8 cellular contexts compared by ENCODE assay signal in the genomic region with DNA sequence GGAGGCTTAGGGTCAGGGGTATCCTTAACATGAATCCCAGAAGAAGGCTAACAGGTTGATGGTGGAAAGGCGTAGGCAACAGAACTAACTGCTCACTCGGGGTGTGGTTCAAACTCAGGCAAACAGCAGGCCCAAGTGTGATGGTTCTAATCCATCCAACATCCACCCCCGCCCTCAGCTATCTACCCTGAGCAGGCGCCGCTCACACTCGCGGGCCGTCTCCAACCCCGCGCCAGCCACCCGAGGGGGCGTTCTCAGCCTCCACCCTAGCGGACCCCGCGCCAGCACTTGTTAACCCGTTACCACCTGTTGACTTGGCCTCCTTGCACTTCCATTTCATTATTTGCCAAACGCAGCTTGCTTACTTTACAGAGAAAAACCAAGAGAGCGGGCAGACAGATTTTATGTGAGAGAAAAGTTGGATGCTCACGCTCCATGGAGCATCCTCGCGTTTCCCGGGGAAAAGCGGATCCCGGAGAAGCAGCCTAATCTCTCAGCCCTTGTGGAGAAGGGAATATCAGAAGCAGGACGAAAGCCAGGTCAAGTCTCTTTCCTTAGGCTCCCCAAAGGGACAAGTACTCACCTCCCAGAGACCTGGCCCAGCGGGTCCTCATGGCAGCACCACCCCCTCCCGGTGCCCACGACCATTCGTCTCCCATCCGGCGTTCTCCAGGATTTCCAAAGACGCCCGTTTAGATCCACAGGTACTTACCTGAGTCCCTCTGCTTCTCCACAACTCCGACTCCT. TPM values are rescaled to one million over a fixed set of nuclear protein-coding genes. Genes with fewer than 3 reads are reported as not detected.
DNase-seq lines count a peak whose midpoint lies in the region; ATAC-seq and TF ChIP-seq lines count a peak whose summit lies in the region.

No MANE protein-coding gene starts in this region.

- intact Hi-C loops in activated T-helper 1 cell treated with anti-CD3 and anti-CD28 coated beads, Interleukin-12 subunit alpha, Interleukin-12 subunit beta, Interleukin-2, Interleukin-4 antibody, amounts not matched to agents 30 ng/mL and 10 ng/mL and 1 ng/mL, durations not matched to agents 14 hours and 24 hours and 36 hours (cut with micrococcal nuclease) = loop anchor here (2.0 to 5.0 kb wide), 3 partner anchors 63 to 724 kb away; partner anchors contain the start of gene TIGD2
- intact Hi-C loops in left ventricle myocardium inferior (cut with micrococcal nuclease) = no loop called here

- H3K4me1 Mint-ChIP-seq in activated T-helper 1 cell treated with anti-CD3 and anti-CD28 coated beads, Interleukin-12 subunit alpha, Interleukin-12 subunit beta, Interleukin-2, Interleukin-4 antibody, amounts not matched to agents 30 ng/mL and 10 ng/mL and 1 ng/mL, durations not matched to agents 14 hours and 24 hours and 36 hours (ENCODE audit: low read depth) = peaks cover 33% of the 10 kb centered on the region

- H3K27me3 ChIP-seq in left ventricle myocardium inferior (ENCODE audit: low read depth) = peaks cover 61% of the 10 kb centered on the region

- no peak for ATAC-seq in HG02840 (IDR thresholded peaks at IDR 0.05; ENCODE audit: low FRiP score, unreplicated experiment)

- DNase-seq in NCI-H2171 treated with DMSO at 0.1 percent for 48 hours (lab: John Stamatoyannopoulos, UW) = peak; percentile 2
- no peak for DNase-seq in NCI-H2171 (lab: John Stamatoyannopoulos, UW)
- DNase-seq in activated T-helper 1 cell treated with anti-CD3 and anti-CD28 coated beads, Interleukin-12 subunit alpha, Interleukin-12 subunit beta, Interleukin-2, Interleukin-4 antibody, amounts not matched to agents 30 ng/mL and 10 ng/mL and 1 ng/mL, durations not matched to agents 14 hours and 24 hours and 36 hours (ENCODE audit: low spot score) = no peak
- DNase-seq in left ventricle myocardium inferior = no peak
- no peak for DNase-seq in retinal pigment epithelial cell (ENCODE audit: low read depth)
- no peak for DNase-seq in activated effector memory CD4-positive, alpha-beta T cell treated with anti-CD3 and anti-CD28 coated beads, Interleukin-2, amount 50 U/mL, for 16 hours
- DNase-seq in activated gamma-delta T cell (lab: John Stamatoyannopoulos, UW) = no peak

- H3K36me3 ChIP-seq in left ventricle myocardium inferior = no peaks in the 10 kb centered on the region

- H3K4me3 ChIP-seq in left ventricle myocardium inferior (peak overlapping the region; percentile 76), retinal pigment epithelial cell (ENCODE audit: low read length) (peak overlapping the region; percentile 85)

- no peaks in the 10 kb centered on the region for H3K9me3 Mint-ChIP-seq in activated T-helper 1 cell treated with anti-CD3 and anti-CD28 coated beads, Interleukin-12 subunit alpha, Interleukin-12 subunit beta, Interleukin-2, Interleukin-4 antibody, amounts not matched to agents 30 ng/mL and 10 ng/mL and 1 ng/mL, durations not matched to agents 14 hours and 24 hours and 36 hours

- H3K4me3 Mint-ChIP-seq in activated T-helper 1 cell treated with anti-CD3 and anti-CD28 coated beads, Interleukin-12 subunit alpha, Interleukin-12 subunit beta, Interleukin-2, Interleukin-4 antibody, amounts not matched to agents 30 ng/mL and 10 ng/mL and 1 ng/mL, durations not matched to agents 14 hours and 24 hours and 36 hours = peak overlapping the region; percentile 80

- no peak overlapping the region for H3K27ac ChIP-seq in left ventricle myocardium inferior (replicated peaks)

- TF ChIP-seq CTCF in left ventricle myocardium inferior (IDR thresholded peaks at IDR 0.05; ENCODE audit: borderline replicate concordance) (no peak), retinal pigment epithelial cell (conservative IDR thresholded peaks at IDR 0.05; ENCODE audit: low read depth, low read length) (no peak)

- peaks cover 20% of the 10 kb centered on the region for H3K4me1 ChIP-seq in left ventricle myocardium inferior

- H3K36me3 Mint-ChIP-seq in activated T-helper 1 cell treated with anti-CD3 and anti-CD28 coated beads, Interleukin-12 subunit alpha, Interleukin-12 subunit beta, Interleukin-2, Interleukin-4 antibody, amounts not matched to agents 30 ng/mL and 10 ng/mL and 1 ng/mL, durations not matched to agents 14 hours and 24 hours and 36 hours (ENCODE audit: low read depth) = peaks cover 7% of the 10 kb centered on the region

- no peak overlapping the region for H3K27ac Mint-ChIP-seq in activated T-helper 1 cell treated with anti-CD3 and anti-CD28 coated beads, Interleukin-12 subunit alpha, Interleukin-12 subunit beta, Interleukin-2, Interleukin-4 antibody, amounts not matched to agents 30 ng/mL and 10 ng/mL and 1 ng/mL, durations not matched to agents 14 hours and 24 hours and 36 hours

- no peaks in the 10 kb centered on the region for H3K9me3 ChIP-seq in left ventricle myocardium inferior (replicated peaks)

- peaks cover 63% of the 10 kb centered on the region for H3K27me3 Mint-ChIP-seq in activated T-helper 1 cell treated with anti-CD3 and anti-CD28 coated beads, Interleukin-12 subunit alpha, Interleukin-12 subunit beta, Interleukin-2, Interleukin-4 antibody, amounts not matched to agents 30 ng/mL and 10 ng/mL and 1 ng/mL, durations not matched to agents 14 hours and 24 hours and 36 hours (ENCODE audit: insufficient read depth)

RNA-seq across cellular contexts. Expression of gene SNCA, which starts 0.8 kb away (rescaled TPM):
- total RNA-seq in activated T-helper 1 cell treated with anti-CD3 and anti-CD28 coated beads, Interleukin-12 subunit alpha, Interleukin-12 subunit beta, Interleukin-2, Interleukin-4 antibody, amounts not matched to agents 30 ng/mL and 10 ng/mL and 1 ng/mL, durations not matched to agents 14 hours and 24 hours and 36 hours = 0.18 and 1.1 TPM in 2 replicates
- total RNA-seq in left ventricle myocardium inferior = 7.0 TPM

RNA-seq across cellular contexts. Expression of gene MMRN1, which starts 58.5 kb away (rescaled TPM):
- not detected in 2 replicates for total RNA-seq in activated T-helper 1 cell treated with anti-CD3 and anti-CD28 coated beads, Interleukin-12 subunit alpha, Interleukin-12 subunit beta, Interleukin-2, Interleukin-4 antibody, amounts not matched to agents 30 ng/mL and 10 ng/mL and 1 ng/mL, durations not matched to agents 14 hours and 24 hours and 36 hours
- total RNA-seq in left ventricle myocardium inferior = 2.4 TPM
